ENCODE assay signal across 18 cellular contexts in the genomic region with DNA sequence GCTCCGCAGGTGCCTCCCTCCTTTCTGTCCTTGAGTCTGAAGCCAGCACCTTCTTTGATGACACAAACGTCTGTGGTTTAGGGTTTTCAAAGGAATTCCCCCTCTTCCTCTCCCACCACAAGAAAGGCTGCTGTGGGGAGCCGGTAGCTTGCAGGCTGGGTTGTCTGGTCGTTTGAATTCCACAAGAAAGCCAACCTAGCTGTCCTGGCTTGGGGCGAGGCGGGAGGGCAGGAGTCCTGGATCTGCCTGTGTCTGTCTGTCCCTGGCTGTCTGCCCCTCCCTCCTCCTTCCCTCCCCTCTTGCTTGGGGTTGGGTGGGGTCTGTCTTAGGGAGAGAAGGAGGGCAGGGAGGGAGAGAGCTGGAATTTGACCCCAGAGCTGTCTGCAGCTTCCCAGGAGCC. TPM values are rescaled to one million over a fixed set of nuclear protein-coding genes. Genes with fewer than 3 reads are reported as not detected.
DNase-seq lines count a peak whose midpoint lies in the region; ATAC-seq and TF ChIP-seq lines count a peak whose summit lies in the region.
"Had no signal": no experiment of that assay in that cellular context is flagged by ENCODE, and none has a peak within 500 bp of the region (broad histone marks: within the 10 kb centered on the region; RNA-seq: fewer than 3 reads in every experiment).

No MANE protein-coding gene starts in this region.

- intact Hi-C loops in HCT116 (cut with micrococcal nuclease): no loop called here
- intact Hi-C loops in activated CD4-positive, alpha-beta memory T cell treated with anti-CD3 and anti-CD28 coated beads for 36 hours (cut with micrococcal nuclease): no loop called here

- H3K27ac Mint-ChIP-seq in activated naive CD8-positive, alpha-beta T cell treated with anti-CD3 and anti-CD28 coated beads for 36 hours: no peak overlapping the region
- H3K27ac Mint-ChIP-seq in activated CD4-positive, alpha-beta memory T cell treated with anti-CD3 and anti-CD28 coated beads for 36 hours: no peak overlapping the region
- H3K27ac Mint-ChIP-seq: naive thymus-derived CD4-positive, alpha-beta T cell had no signal

- H3K27ac ChIP-seq in HCT116 (ENCODE audit: low read depth, low read length) (no peak overlapping the region), smooth muscle cell (ENCODE audit: low read depth) (no peak overlapping the region)
- H3K27ac ChIP-seq: esophagus squamous epithelium had no signal

- POLR2A ChIA-PET in HCT116 (lab: Charles Lee): no interaction called here
- POLR2A ChIA-PET in activated CD4-positive, alpha-beta memory T cell treated with anti-CD3 and anti-CD28 coated beads for 36 hours (lab: Charles Lee): interaction anchor here (0.6 kb wide), 1 partner anchor 149 kb away, joined by 3 read pairs; no protein-coding TSS in a partner anchor

- H4K20me1 ChIP-seq in HCT116 (ENCODE audit: insufficient read depth): no peaks in the 10 kb centered on the region
- H4K20me1 ChIP-seq in smooth muscle cell (ENCODE audit: low read depth): no peaks in the 10 kb centered on the region

- 22% methylated on average over 6 of the region's 6 CpGs for whole genome bisulfite sequencing in smooth muscle cell (ENCODE audit: low lambda C conversion rate)

- H3K27me3 ChIP-seq in HCT116 (ENCODE audit: insufficient read depth, low read length) (no peaks in the 10 kb centered on the region), smooth muscle cell (ENCODE audit: low read depth) (no peaks in the 10 kb centered on the region)
- H3K27me3 ChIP-seq: esophagus squamous epithelium had no signal

- TF ChIP-seq RAD21 in HCT116 (IDR thresholded peaks at IDR 0.05; ENCODE audit: low read depth): no peak

- H3K4me3 Mint-ChIP-seq in activated naive CD8-positive, alpha-beta T cell treated with anti-CD3 and anti-CD28 coated beads for 36 hours: no peak overlapping the region
- H3K4me3 Mint-ChIP-seq in activated CD4-positive, alpha-beta memory T cell treated with anti-CD3 and anti-CD28 coated beads for 36 hours: no peak overlapping the region
- H3K4me3 Mint-ChIP-seq: naive thymus-derived CD4-positive, alpha-beta T cell had no signal

- H3K9me3 Mint-ChIP-seq in activated naive CD8-positive, alpha-beta T cell treated with anti-CD3 and anti-CD28 coated beads for 36 hours: no peaks in the 10 kb centered on the region
- no peaks in the 10 kb centered on the region for H3K9me3 Mint-ChIP-seq in activated CD4-positive, alpha-beta memory T cell treated with anti-CD3 and anti-CD28 coated beads for 36 hours

- H3K4me2 ChIP-seq in HCT116 (ENCODE audit: low read length) (no peak overlapping the region), smooth muscle cell (peak overlapping the region; percentile 22)

- no peak for DNase-seq in HCT116 (ENCODE audit: low read depth, low spot score)
- DNase-seq in activated naive CD8-positive, alpha-beta T cell treated with anti-CD3 and anti-CD28 coated beads for 36 hours: peak; percentile 11
- peak; percentile 98 for DNase-seq in islet precursor cell
- DNase-seq in smooth muscle cell (lab: John Stamatoyannopoulos, UW; ENCODE audit: unreplicated experiment): no peak
- no peak for DNase-seq in DMS153 treated with DMSO at 0.1 percent for 48 hours (lab: John Stamatoyannopoulos, UW; ENCODE audit: unreplicated experiment)
- no peak for DNase-seq in activated CD4-positive, alpha-beta memory T cell treated with anti-CD3 and anti-CD28 coated beads for 36 hours
- DNase-seq in NCI-H1694 treated with DMSO at 0.1 percent for 48 hours (lab: John Stamatoyannopoulos, UW): no peak
- DNase-seq: anterior cingulate cortex; cortex of kidney; EL; esophagus squamous epithelium; GOT3; naive thymus-derived CD4-positive, alpha-beta T cell; NCI-H1048; NCI-H2107; NCI-H82 had no signal

- TF ChIP-seq CTCF in HCT116 (IDR thresholded peaks at IDR 0.05 in 2 of 3, conservative IDR thresholded peaks at IDR 0.05 in 1 of 3; ENCODE audit: borderline replicate concordance in 1 of 3, insufficient read depth in 1 of 3, low read depth in 2 of 3, low read length in 2 of 3): no peak
- TF ChIP-seq CTCF in smooth muscle cell (IDR thresholded peaks at IDR 0.05; ENCODE audit: borderline replicate concordance, insufficient read depth, poor library complexity, severe bottlenecking): no peak

- peaks cover 8% of the 10 kb centered on the region for H3K4me1 Mint-ChIP-seq in activated naive CD8-positive, alpha-beta T cell treated with anti-CD3 and anti-CD28 coated beads for 36 hours
- H3K4me1 Mint-ChIP-seq in activated CD4-positive, alpha-beta memory T cell treated with anti-CD3 and anti-CD28 coated beads for 36 hours (ENCODE audit: low read depth): no peaks in the 10 kb centered on the region

- no peak overlapping the region for H2AFZ ChIP-seq in HCT116 (ENCODE audit: low read depth, low read length, poor library complexity, severe bottlenecking)
- H2AFZ ChIP-seq in smooth muscle cell (ENCODE audit: low read depth): no peak overlapping the region

- no peaks in the 10 kb centered on the region for H3K79me2 ChIP-seq in HCT116 (ENCODE audit: insufficient read depth, low read length)
- H3K79me2 ChIP-seq in smooth muscle cell (ENCODE audit: low read depth): no peaks in the 10 kb centered on the region

- ATAC-seq in HCT116 (peak; percentile 58), HG03097 (IDR thresholded peaks at IDR 0.05; ENCODE audit: low FRiP score, unreplicated experiment) (no peak)
- ATAC-seq: left lobe of liver; naive thymus-derived CD4-positive, alpha-beta T cell had no signal

- RAD21 ChIA-PET in HCT116 (lab: Charles Lee; ENCODE audit: low non-redundant PET in 1 of 2, low total read pairs in 2 of 2, uncharacterized antibody in 2 of 2, unreplicated experiment in 2 of 2): no interaction called here

- H3K9ac ChIP-seq in HCT116 (ENCODE audit: low read length) (no peak overlapping the region), smooth muscle cell (ENCODE audit: low read depth) (no peak overlapping the region)

- H3K4me3 ChIP-seq in HCT116 (replicated peaks in 1 of 2; ENCODE audit: low read depth in 1 of 2, low read length in 2 of 2): no peak overlapping the region
- H3K4me3 ChIP-seq in smooth muscle cell: no peak overlapping the region
- H3K4me3 ChIP-seq: esophagus squamous epithelium had no signal

- H3K36me3 ChIP-seq in HCT116 (ENCODE audit: control insufficient read depth in 1 of 2, insufficient read depth in 2 of 2, low read length in 2 of 2) (no peaks in the 10 kb centered on the region), smooth muscle cell (ENCODE audit: low read depth) (no peaks in the 10 kb centered on the region)
- H3K36me3 ChIP-seq: esophagus squamous epithelium had no signal

- H3K36me3 Mint-ChIP-seq in activated naive CD8-positive, alpha-beta T cell treated with anti-CD3 and anti-CD28 coated beads for 36 hours: no peaks in the 10 kb centered on the region
- H3K36me3 Mint-ChIP-seq in activated CD4-positive, alpha-beta memory T cell treated with anti-CD3 and anti-CD28 coated beads for 36 hours: no peaks in the 10 kb centered on the region
- H3K36me3 Mint-ChIP-seq: naive thymus-derived CD4-positive, alpha-beta T cell had no signal

- no peaks in the 10 kb centered on the region for H3K9me3 ChIP-seq in HCT116 (ENCODE audit: control insufficient read depth in 1 of 2, insufficient read depth in 1 of 2, low read depth in 1 of 2, low read length in 2 of 2)
- H3K9me3 ChIP-seq in smooth muscle cell (replicated peaks; ENCODE audit: low read depth): no peaks in the 10 kb centered on the region
- H3K9me3 ChIP-seq: esophagus squamous epithelium had no signal

- no peaks in the 10 kb centered on the region for H3F3A ChIP-seq in smooth muscle cell (ENCODE audit: low read depth)

- H3K27me3 Mint-ChIP-seq in activated naive CD8-positive, alpha-beta T cell treated with anti-CD3 and anti-CD28 coated beads for 36 hours: peaks cover 44% of the 10 kb centered on the region
- H3K27me3 Mint-ChIP-seq in activated CD4-positive, alpha-beta memory T cell treated with anti-CD3 and anti-CD28 coated beads for 36 hours: peaks cover 24% of the 10 kb centered on the region

- no TSS peak for BruUV-seq in HCT116 (replicated peaks; lab: Mats Ljungman, UMichigan)

- no peaks in the 10 kb centered on the region for H3K9me2 ChIP-seq in HCT116 (ENCODE audit: insufficient read depth)

- no peak for TF ChIP-seq POLR2A in HCT116 (IDR thresholded peaks at IDR 0.05; ENCODE audit: borderline replicate concordance, extremely low read depth, insufficient read depth, insufficient read length)

- peaks cover 9 to 19% of the 10 kb centered on the region in 2 experiments; a peak in 3 of 4 replicates for H3K4me1 ChIP-seq in HCT116 (ENCODE audit: control insufficient read depth in 1 of 2, insufficient read depth in 2 of 2, low read length in 2 of 2)
- peaks cover 12% of the 10 kb centered on the region for H3K4me1 ChIP-seq in smooth muscle cell (ENCODE audit: low read depth)
- H3K4me1 ChIP-seq: esophagus squamous epithelium had no signal

- CTCF ChIA-PET in HCT116 (lab: Charles Lee): no interaction called here
- CTCF ChIA-PET in activated CD4-positive, alpha-beta memory T cell treated with anti-CD3 and anti-CD28 coated beads for 36 hours (lab: Charles Lee): no interaction called here

TF ChIP-seq in HCT116, 20 proteins besides CTCF, POLR2A, EP300 and RAD21 (continues in another document):
- TF ChIP-seq, protein P1, sequence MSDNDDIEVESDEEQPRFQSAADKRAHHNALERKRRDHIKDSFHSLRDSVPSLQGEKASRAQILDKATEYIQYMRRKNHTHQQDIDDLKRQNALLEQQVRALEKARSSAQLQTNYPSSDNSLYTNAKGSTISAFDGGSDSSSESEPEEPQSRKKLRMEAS (IDR thresholded peaks at IDR 0.05): no peak
- no peak for TF ChIP-seq ELF1 (IDR thresholded peaks at IDR 0.05; ENCODE audit: borderline replicate concordance, low read depth)

RNA-seq across cellular contexts. Expression of a gene that starts 56.3 kb away (rescaled TPM):
- total RNA-seq in HCT116 (2021; ENCODE audit: unreplicated experiment) (5.3 TPM), smooth muscle cell (6.7 and 8.9 TPM in 2 replicates)
- 3.2 and 3.5 TPM in 2 replicates for polyA plus RNA-seq in HCT116 (2012)
- not detected for total RNA-seq in activated naive CD8-positive, alpha-beta T cell treated with anti-CD3 and anti-CD28 coated beads for 36 hours
- polyA plus RNA-seq in smooth muscle cell: 4.4 and 5.5 TPM in 2 replicates
- not detected for total RNA-seq in activated CD4-positive, alpha-beta memory T cell treated with anti-CD3 and anti-CD28 coated beads for 36 hours
- total RNA-seq: naive thymus-derived CD4-positive, alpha-beta T cell had no signal
- polyA plus RNA-seq: naive thymus-derived CD4-positive, alpha-beta T cell had no signal

Comparison
In these comparisons a context has a peak if more than half of its experiments do, and no peak if none do; other contexts are left out.
1. DNase-seq: peak in activated naive CD8-positive, alpha-beta T cell treated with anti-CD3 and anti-CD28 coated beads for 36 hours (single experiment) and islet precursor cell (single experiment); none in HCT116 (single experiment), smooth muscle cell (single experiment), DMS153 treated with DMSO at 0.1 percent for 48 hours (single experiment), activated CD4-positive, alpha-beta memory T cell treated with anti-CD3 and anti-CD28 coated beads for 36 hours (single experiment) and NCI-H1694 treated with DMSO at 0.1 percent for 48 hours (single experiment).